ENCODE assay signal across 30 cellular contexts in genomic region chr11:56027354-56027753, GRCh38. TPM values are rescaled to one million over a fixed set of nuclear protein-coding genes. Genes with fewer than 3 reads are reported as not detected.
"Had no signal": no experiment of that assay in that cellular context is flagged by ENCODE, and none has a peak within 500 bp of the region (broad histone marks: within the 10 kb centered on the region; RNA-seq: fewer than 3 reads in every experiment).

Gene OR5AS1, plus strand, starts transcription at chr11:56027654. Its CDS starts 2,765 bp downstream, at chr11:56030419.

- DNase-seq: stimulated activated CD4-positive, alpha-beta T cell treated with anti-CD3 and anti-CD28 coated beads, Interleukin-2, amount 100 ng/mL, for 48 hours; stimulated activated CD4-positive, alpha-beta T cell treated with anti-CD3 and anti-CD28 coated beads, Interleukin-4, amount 100 ng/mL, for 1 hour; stimulated activated CD4-positive, alpha-beta T cell treated with anti-CD3 and anti-CD28 coated beads, Interleukin-4, amount 100 ng/mL, for 24 hours; stimulated activated CD4-positive, alpha-beta T cell treated with anti-CD3 and anti-CD28 coated beads, Interleukin-4, amount 100 ng/mL, for 4 hours; stimulated activated CD8-positive, alpha-beta memory T cell treated with anti-CD3 and anti-CD28 coated beads, Interleukin-4, amount 100 ng/mL, for 48 hours; stimulated activated naive B cell treated with anti-CD40 and anti-IgM and Interleukin-4, amounts not matched to agents 10 μg/mL and 1 μg/mL and 100 μg/mL, for 72 hours; stimulated activated naive CD4-positive, alpha-beta T cell; stimulated activated naive CD4-positive, alpha-beta T cell treated with Interleukin-2 at 50 U/mL for 16 hours; stimulated activated naive CD8-positive, alpha-beta T cell treated with anti-CD3 and anti-CD28 coated beads, Interleukin-15, amount 100 ng/mL, for 72 hours; stimulated activated naive CD8-positive, alpha-beta T cell treated with anti-CD3 and anti-CD28 coated beads, Interleukin-15, Interleukin-2, amounts not matched to agents 100 U/mL and 50 U/mL, for 24 hours; stomach; substantia nigra; testis; thyroid gland; tibial artery; transverse colon; trophoblast cell; upper lobe of left lung; upper lobe of right lung; uterus had no signal

- FAIRE-seq: urothelium cell line had no signal

- H3K4me1 ChIP-seq: stomach, suprapubic skin, testis, thyroid gland, tibial artery, tibial nerve, transverse colon, upper lobe of left lung, upper lobe of right lung, uterus, vagina had no signal

- H3K27ac ChIP-seq: stomach, suprapubic skin, testis, thoracic aorta, thyroid gland, tibial artery, tibial nerve, transverse colon, upper lobe of left lung, upper lobe of right lung, uterus, vagina had no signal

- H3K4me3 ChIP-seq: stomach, suprapubic skin, testis, thoracic aorta, thyroid gland, tibial artery, tibial nerve, transverse colon, upper lobe of left lung, upper lobe of right lung, uterus, vagina had no signal

- H3K9me3 ChIP-seq: suprapubic skin, testis, thoracic aorta, thyroid gland, tibial artery, tibial nerve, transverse colon, upper lobe of left lung, upper lobe of right lung, uterus, vagina had no signal

- H3K36me3 ChIP-seq: stomach, suprapubic skin, thoracic aorta, thyroid gland, tibial artery, tibial nerve, transverse colon, upper lobe of left lung, upper lobe of right lung, uterus, vagina had no signal

- H3K27me3 ChIP-seq: stomach, suprapubic skin, testis, thyroid gland, tibial artery, tibial nerve, transverse colon, upper lobe of left lung, upper lobe of right lung, uterus, vagina had no signal

RNA-seq across cellular contexts. Expression of gene OR5AS1, which starts in this region (rescaled TPM):
- total RNA-seq: stomach, subcutaneous adipose tissue, suprapubic skin, temporal lobe, thoracic aorta, thyroid gland, tibial nerve, transverse colon, upper lobe of left lung, upper lobe of right lung, ureter, urinary bladder, uterus, vagina had no signal
- polyA plus RNA-seq: stomach, thymus, urinary bladder had no signal
